In the genomic region with DNA sequence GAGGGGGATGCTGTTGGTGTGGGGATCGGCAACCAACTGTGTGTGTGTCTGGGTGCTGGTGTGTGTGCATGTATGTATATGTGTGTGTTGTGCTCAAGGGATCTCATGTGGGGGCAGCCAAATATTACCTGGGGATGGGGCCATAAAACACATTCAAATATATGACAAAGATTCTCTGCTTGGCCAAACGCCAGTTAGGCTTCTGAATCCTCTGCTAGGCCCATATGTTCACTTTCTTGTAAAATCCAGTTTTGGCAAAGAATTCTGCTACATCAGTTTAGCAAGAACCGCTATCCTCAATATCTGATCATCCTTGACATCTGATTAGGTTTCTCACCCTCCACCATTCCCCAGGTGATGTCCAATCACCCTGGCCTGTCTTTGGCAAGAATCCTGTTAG, we compare ENCODE assay signal across 21 cellular contexts.
"Had no signal": no experiment of that assay in that cellular context is flagged by ENCODE, and none has a peak within 500 bp of the region (broad histone marks: within the 10 kb centered on the region; RNA-seq: fewer than 3 reads in every experiment).

No MANE protein-coding gene starts in this region.

- H3K4me3 ChIP-seq: dorsolateral prefrontal cortex, heart right ventricle, psoas muscle, right lobe of liver, testis, tibial nerve had no signal

- H3K79me2 ChIP-seq: parathyroid adenoma had no signal

- DNase-seq: cortex of kidney; effector CD8-positive, alpha-beta T cell; foreskin melanocyte; heart right ventricle; hypothalamus; kidney glomerular epithelial cell; natural killer cell; psoas muscle; retina; right lobe of liver; stimulated activated CD4-positive, alpha-beta T cell treated with anti-CD3 and anti-CD28 coated beads, Interleukin-15, amount 100 ng/mL, for 24 hours; stimulated activated CD4-positive, alpha-beta T cell treated with anti-CD3 and anti-CD28 coated beads, Interleukin-1b, Interleukin-23, amount 100 ng/mL, for 48 hours; stimulated activated CD4-positive, alpha-beta T cell treated with anti-CD3 and anti-CD28 coated beads, Interleukin-4, amount 100 ng/mL, for 24 hours; testis had no signal

- ATAC-seq: heart right ventricle; left lobe of liver; natural killer cell; psoas muscle; right lobe of liver; stimulated activated memory B cell treated with anti-CD40 and anti-IgM and Interleukin-4, amounts not matched to agents 10 μg/mL and 1 μg/mL and 100 μg/mL, for 72 hours had no signal

- H3K9ac ChIP-seq: parathyroid adenoma had no signal

- H3K4me1 Mint-ChIP-seq: stimulated activated memory B cell treated with anti-CD40 and anti-IgM and Interleukin-4, amounts not matched to agents 10 μg/mL and 1 μg/mL and 100 μg/mL, for 72 hours had no signal

- H3K36me3 Mint-ChIP-seq: natural killer cell had no signal

- H3K4me3 Mint-ChIP-seq: mesothelial cell of epicardium; natural killer cell; stimulated activated memory B cell treated with anti-CD40 and anti-IgM and Interleukin-4, amounts not matched to agents 10 μg/mL and 1 μg/mL and 100 μg/mL, for 72 hours; stimulated activated naive CD8-positive, alpha-beta T cell treated with anti-CD3 and anti-CD28 coated beads, Interleukin-15, Interleukin-2, amounts not matched to agents 100 ng/mL and 50 ng/mL, for 24 hours had no signal

- H3K9me3 ChIP-seq: psoas muscle, right lobe of liver, testis had no signal

- H3K27ac Mint-ChIP-seq: mesothelial cell of epicardium; natural killer cell; stimulated activated memory B cell treated with anti-CD40 and anti-IgM and Interleukin-4, amounts not matched to agents 10 μg/mL and 1 μg/mL and 100 μg/mL, for 72 hours; stimulated activated naive CD8-positive, alpha-beta T cell treated with anti-CD3 and anti-CD28 coated beads, Interleukin-15, Interleukin-2, amounts not matched to agents 100 ng/mL and 50 ng/mL, for 24 hours had no signal

- H3K36me3 ChIP-seq: heart right ventricle, right lobe of liver had no signal

- H3K27me3 Mint-ChIP-seq: stimulated activated memory B cell treated with anti-CD40 and anti-IgM and Interleukin-4, amounts not matched to agents 10 μg/mL and 1 μg/mL and 100 μg/mL, for 72 hours; stimulated activated naive CD8-positive, alpha-beta T cell treated with anti-CD3 and anti-CD28 coated beads, Interleukin-15, Interleukin-2, amounts not matched to agents 100 ng/mL and 50 ng/mL, for 24 hours had no signal

- H3K27me3 ChIP-seq: dorsolateral prefrontal cortex, heart right ventricle, right lobe of liver, testis, tibial nerve had no signal

- H2AFZ ChIP-seq: parathyroid adenoma had no signal

- H3K4me1 ChIP-seq: parathyroid adenoma, psoas muscle, right lobe of liver, tibial nerve had no signal

- H3K27ac ChIP-seq: heart right ventricle, parathyroid adenoma, psoas muscle, right lobe of liver, testis, tibial nerve had no signal
